ENCODE assay signal across 7 cellular contexts in genomic region chr5:179023528-179024189, GRCh38. TPM values are rescaled to one million over a fixed set of nuclear protein-coding genes. Genes with fewer than 3 reads are reported as not detected.
A peak's percentile ranks its signal among the peaks of the same experiment; 100 is the strongest.
DNase-seq lines count a peak whose midpoint lies in the region; ATAC-seq and TF ChIP-seq lines count a peak whose summit lies in the region.

Gene ZNF879, plus strand, starts transcription at chr5:179023804. Its CDS starts 1,201 bp downstream, at chr5:179025005.

- no peaks in the 10 kb centered on the region for H3K27me3 ChIP-seq in esophagus (ENCODE audit: control insufficient read depth in 1 of 2, insufficient read depth in 2 of 2, low read length in 2 of 2)

- H3K27ac ChIP-seq in esophagus (ENCODE audit: low read depth in 2 of 2, low read length in 1 of 2): peak within 1 kb of the TSS; percentile 86 to 88

- WGBS in esophagus, 2 donors: 1% methylated on average over 58 to 72 of the region's 72 CpGs

- DNase-seq in OCI-M2 (lab: John Stamatoyannopoulos, UW; ENCODE audit: unreplicated experiment) (peak; percentile 36), mucosa of descending colon (peak; percentile 95)
- DNase-seq in activated T-cell treated with anti-CD3 and anti-CD28 coated beads, Interleukin-2, amount 50 U/mL, for 48 hours: peak; percentile 93 to 95
- peak; percentile 86 to 87 for DNase-seq in stimulated activated CD8-positive, alpha-beta memory T cell treated with anti-CD3 and anti-CD28 coated beads, Interleukin-2, amount 100 ng/mL, for 1 hour (ENCODE audit: low read depth in 2 of 2)

- H3K9me3 ChIP-seq in esophagus (ENCODE audit: control insufficient read depth in 2 of 2, insufficient read depth in 1 of 2, low read depth in 1 of 2, low read length in 1 of 2): peaks cover 6 to 21% of the 10 kb centered on the region in 2 donors
- peaks cover 44% of the 10 kb centered on the region for H3K9me3 ChIP-seq in mucosa of descending colon

- H3K36me3 ChIP-seq in esophagus (ENCODE audit: control insufficient read depth in 2 of 2, insufficient read depth in 2 of 2, low read length in 1 of 2): peaks cover 10 to 17% of the 10 kb centered on the region in 2 donors
- H3K36me3 ChIP-seq in mucosa of descending colon (ENCODE audit: low read depth): no peaks in the 10 kb centered on the region

- H3K4me1 ChIP-seq in esophagus (ENCODE audit: control insufficient read depth in 2 of 2, insufficient read depth in 2 of 2, low read length in 1 of 2) (peaks cover 0 to 3% of the 10 kb centered on the region in 2 donors), mucosa of descending colon (ENCODE audit: low read depth) (peaks cover 7% of the 10 kb centered on the region)

- TF ChIP-seq CTCF in mucosa of descending colon (IDR thresholded peaks at IDR 0.05): no peak

- H3K4me3 ChIP-seq in esophagus (ENCODE audit: low read depth in 1 of 2, low read length in 2 of 2): peak within 1 kb of the TSS; percentile 61 to 76
- H3K4me3 ChIP-seq in mucosa of descending colon: peak within 1 kb of the TSS; percentile 38

- intact Hi-C loops in mucosa of descending colon (cut with DNase I, micrococcal nuclease): no loop called here

- ATAC-seq in GM18873 (IDR thresholded peaks at IDR 0.05; ENCODE audit: low FRiP score, unreplicated experiment) (peak; percentile 80), HG03460 (IDR thresholded peaks at IDR 0.05; ENCODE audit: unreplicated experiment) (peak; percentile 79), mucosa of descending colon (peak; percentile 100)

RNA-seq across cellular contexts. Expression of gene ZNF879, which starts in this region (rescaled TPM):
- polyA plus RNA-seq in esophagus: 1 to 10 TPM; 1.4 to 2.1 TPM
- 1 to 10 TPM; 1.8 to 4.7 (median 4.2) TPM for total RNA-seq in mucosa of descending colon

Comparison
In these comparisons a context has a peak if more than half of its experiments do, and no peak if none do; other contexts are left out.
1. Peak in every context shown above with its lines: DNase-seq, ATAC-seq, H3K4me3 ChIP-seq and H3K27ac ChIP-seq.
2. DNase-seq: peak in every context shown above with its lines; median percentile 95 in mucosa of descending colon; 94 in activated T-cell treated with anti-CD3 and anti-CD28 coated beads, Interleukin-2, amount 50 U/mL, for 48 hours; 86 in stimulated activated CD8-positive, alpha-beta memory T cell treated with anti-CD3 and anti-CD28 coated beads, Interleukin-2, amount 100 ng/mL, for 1 hour; 36 in OCI-M2.